Comparison of ENCODE assay signal across 10 cellular contexts in genomic region chr5:134510970-134511795, GRCh38. TPM values are rescaled to one million over a fixed set of nuclear protein-coding genes. Genes with fewer than 3 reads are reported as not detected.
DNase-seq lines count a peak whose midpoint lies in the region; ATAC-seq and TF ChIP-seq lines count a peak whose summit lies in the region.
"Had no signal": no experiment of that assay in that cellular context is flagged by ENCODE, and none has a peak within 500 bp of the region (broad histone marks: within the 10 kb centered on the region; RNA-seq: fewer than 3 reads in every experiment).

No MANE protein-coding gene starts in this region.

- no peak overlapping the region for H3K4me3 ChIP-seq in body of pancreas
- H3K4me3 ChIP-seq in muscle layer of duodenum (ENCODE audit: low read depth in 1 of 2, low read length in 2 of 2): no peak overlapping the region
- no peak overlapping the region for H3K4me3 ChIP-seq in aorta (ENCODE audit: low read length in 2 of 2)
- H3K4me3 ChIP-seq: skin epidermis had no signal

- peaks cover 67% of the 10 kb centered on the region for H3K4me1 ChIP-seq in body of pancreas
- H3K4me1 ChIP-seq in muscle layer of duodenum (ENCODE audit: control insufficient read depth in 1 of 2, insufficient read depth in 2 of 2, low read length in 2 of 2): peaks cover 10 to 15% of the 10 kb centered on the region in 2 donors
- no peaks in the 10 kb centered on the region for H3K4me1 ChIP-seq in aorta (ENCODE audit: control insufficient read depth in 1 of 2, insufficient read depth in 2 of 2, low read length in 2 of 2)

- intact Hi-C loops in cardiac septum (cut with DNase I): no loop called here
- intact Hi-C loops in Right ventricle myocardium inferior (cut with DNase I): no loop called here
- intact Hi-C loops in body of pancreas (cut with DNase I): loop anchor here (10.0 kb wide), 1 partner anchor 96 kb away; the partner anchor contains the start of gene CDKN2AIPNL
- intact Hi-C loops in aorta (cut with DNase I): no loop called here

- no peak for TF ChIP-seq CTCF in body of pancreas (IDR thresholded peaks at IDR 0.05)

- H3K27me3 ChIP-seq in body of pancreas: no peaks in the 10 kb centered on the region
- H3K27me3 ChIP-seq in muscle layer of duodenum (ENCODE audit: low read depth, low read length): no peaks in the 10 kb centered on the region
- no peaks in the 10 kb centered on the region for H3K27me3 ChIP-seq in aorta (ENCODE audit: control insufficient read depth in 1 of 2, insufficient read depth in 2 of 2, low read length in 1 of 2)

- ATAC-seq in Right ventricle myocardium inferior (no peak), body of pancreas (peak; percentile 29), aorta (ENCODE audit: low FRiP score) (no peak), HG02763 (IDR thresholded peaks at IDR 0.05; ENCODE audit: unreplicated experiment) (no peak), HG02642 (IDR thresholded peaks at IDR 0.05; ENCODE audit: poor library complexity, unreplicated experiment) (no peak), left lobe of liver (no peak)

- H3K27ac ChIP-seq in body of pancreas (peak overlapping the region; percentile 82 to 89 (median 84)), muscle layer of duodenum (ENCODE audit: low read length) (peak overlapping the region; percentile 40), aorta (ENCODE audit: low read depth in 1 of 2, low read length in 2 of 2) (no peak overlapping the region)

- DNase-seq in cardiac septum (ENCODE audit: low spot score): peak; percentile 54
- no peak for DNase-seq in Right ventricle myocardium inferior (ENCODE audit: missing footprints)
- peak; percentile 38 to 70 (median 52) for DNase-seq in body of pancreas
- peak; percentile 38 to 48 for DNase-seq in aorta
- no peak for DNase-seq in left lobe of liver (ENCODE audit: low spot score)
- DNase-seq: T-cell had no signal

- H3K9me3 ChIP-seq in body of pancreas (no peaks in the 10 kb centered on the region), muscle layer of duodenum (ENCODE audit: control insufficient read depth in 1 of 2, low read length in 2 of 2) (no peaks in the 10 kb centered on the region), aorta (ENCODE audit: control insufficient read depth, low read length) (no peaks in the 10 kb centered on the region)

- no peak for TF ChIP-seq POLR2A in body of pancreas (IDR thresholded peaks at IDR 0.05)

- H3K36me3 ChIP-seq in body of pancreas (replicated peaks in 1 of 2; ENCODE audit: insufficient read depth in 1 of 2, low read depth in 2 of 2): no peaks in the 10 kb centered on the region
- no peaks in the 10 kb centered on the region for H3K36me3 ChIP-seq in muscle layer of duodenum (ENCODE audit: control insufficient read depth in 1 of 2, insufficient read depth in 2 of 2, low read length in 2 of 2)
- H3K36me3 ChIP-seq in aorta (ENCODE audit: control insufficient read depth in 1 of 2, insufficient read depth in 2 of 2, low read length in 1 of 2): no peaks in the 10 kb centered on the region

- 34 to 55% methylated on average over 7 to 9 of the region's 9 CpGs for WGBS in body of pancreas, 2 donors
- WGBS in aorta, 2 donors: 52 to 57% methylated on average over 9 of the region's 9 CpGs

RNA-seq across cellular contexts. Expression of gene JADE2, which starts 14.3 kb away (rescaled TPM):
- total RNA-seq in cardiac septum: 25.7 TPM
- 24.6 TPM for total RNA-seq in Right ventricle myocardium inferior
- total RNA-seq in body of pancreas: 10 to 100 TPM; 28.0 to 41.0 TPM
- total RNA-seq in aorta: 10 to 100 TPM; 39.8 to 60.3 TPM
- 10 to 100 TPM in 1 of 2 donors, 1 to 10 TPM in 1; 6.1 to 11.7 TPM for polyA plus RNA-seq in aorta
- total RNA-seq in left lobe of liver: 14.2 TPM

Comparison
In these comparisons a context has a peak if more than half of its experiments do, and no peak if none do; other contexts are left out.
1. DNase-seq: peak in cardiac septum (single experiment), body of pancreas (4 of 4) and aorta (2 of 2); none in Right ventricle myocardium inferior (single experiment) and left lobe of liver (single experiment).
2. H3K27ac ChIP-seq: peak in body of pancreas (4 of 4) and muscle layer of duodenum (single experiment); none in aorta (0 of 2).